In the genomic region with DNA sequence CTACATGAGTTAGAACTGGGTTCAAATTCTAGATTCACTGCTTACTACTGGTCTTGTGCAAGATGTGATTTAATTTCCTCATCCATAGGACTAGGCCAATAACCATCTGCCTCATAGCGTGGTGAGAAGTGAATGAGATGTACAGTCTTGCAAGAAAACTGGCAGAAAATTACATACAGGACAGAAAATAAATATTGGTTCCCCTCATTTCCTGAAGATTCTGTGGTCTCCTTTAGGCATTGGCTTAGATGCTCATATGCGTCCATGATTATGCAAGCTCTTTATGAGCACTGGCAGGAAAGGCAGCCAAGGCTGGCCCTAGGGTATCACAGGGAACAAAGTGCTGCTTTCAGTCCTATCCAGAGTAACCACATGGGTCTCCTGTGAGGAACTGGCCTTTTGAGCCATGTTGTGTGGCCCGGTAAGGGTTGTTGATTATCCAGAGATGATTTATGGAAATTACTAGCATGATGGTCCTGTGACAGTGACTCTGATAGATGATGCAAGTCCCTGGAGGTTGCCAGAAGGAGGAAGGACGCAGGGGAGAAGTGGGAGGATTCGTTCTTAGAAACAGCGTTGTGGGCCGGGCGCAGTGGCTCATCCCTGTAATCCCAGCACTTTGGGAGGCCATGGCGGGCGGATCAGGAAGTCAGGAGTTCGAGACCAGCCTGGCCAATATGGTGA, we compare ENCODE assay signal across 1 cellular context.
TF ChIP-seq lines count a peak whose summit lies in the region.

No MANE protein-coding gene starts in this region.

TF ChIP-seq in K562, 482 proteins besides CTCF, POLR2A, EP300 and RAD21 (continued from another document and continues in another):
- TF ChIP-seq ETS2 (tag; IDR thresholded peaks at IDR 0.05; ENCODE audit: borderline replicate concordance, poor library complexity, severe bottlenecking) (no peak), NR3C1 (CRISPR knock-in tag; IDR thresholded peaks at IDR 0.05) (no peak), HIVEP1 (CRISPR knock-in tag; IDR thresholded peaks at IDR 0.05) (no peak), ZNF551 (CRISPR knock-in tag; IDR thresholded peaks at IDR 0.05) (no peak), ASH1L (IDR thresholded peaks at IDR 0.05; ENCODE audit: borderline replicate concordance, low read depth, partially characterized antibody) (no peak), GABPA (tag; conservative IDR thresholded peaks at IDR 0.05; ENCODE audit: low read depth) (0 out of 2 replicates have a peak, but pooled peaks have one; percentile 30), OTX1 (CRISPR knock-in tag; IDR thresholded peaks at IDR 0.05) (no peak), RFX7 (CRISPR knock-in tag; IDR thresholded peaks at IDR 0.05) (no peak), BRD4 (IDR thresholded peaks at IDR 0.05) (no peak), ZNF785 (CRISPR knock-in tag; IDR thresholded peaks at IDR 0.05) (no peak), CBX3 (IDR thresholded peaks at IDR 0.05; ENCODE audit: borderline replicate concordance in 1 of 2, low read length in 2 of 2) (no peak), ZNF445 (CRISPR knock-in tag; IDR thresholded peaks at IDR 0.05; ENCODE audit: low read depth) (no peak), HSF4 (CRISPR knock-in tag; IDR thresholded peaks at IDR 0.05; ENCODE audit: borderline replicate concordance) (no peak), CREB1 (IDR thresholded peaks at IDR 0.05) (no peak), CREB1 (CRISPR knock-in tag; IDR thresholded peaks at IDR 0.05) (no peak), ARID4B (CRISPR knock-in tag; IDR thresholded peaks at IDR 0.05) (no peak), FOXP1 (CRISPR knock-in tag; IDR thresholded peaks at IDR 0.05) (no peak), ESRRA (IDR thresholded peaks at IDR 0.05; ENCODE audit: borderline replicate concordance, low read depth) (peak; percentile 82), ZNF24 (IDR thresholded peaks at IDR 0.05) (no peak; the same call in 1 of the 2 replicates), RFX5 (IDR thresholded peaks at IDR 0.05; ENCODE audit: low read depth, low read length) (no peak), RNF2 (IDR thresholded peaks at IDR 0.05) (no peak), PCBP2 (IDR thresholded peaks at IDR 0.05; ENCODE audit: low read depth, low read length, poor library complexity, severe bottlenecking) (no peak), KDM1A (IDR thresholded peaks at IDR 0.05) (0 out of 4 replicates have a peak, but pooled peaks of 1 of the 2 experiments have one; percentile 11), COPS2 (conservative IDR thresholded peaks at IDR 0.05) (no peak), CCNT2 (IDR thresholded peaks at IDR 0.05; ENCODE audit: borderline replicate concordance, extremely low read depth, insufficient read length, low read depth, low read length) (no peak), ARID1B (IDR thresholded peaks at IDR 0.05) (peak; percentile 66; the same call in 1 of the 2 replicates), KAT8 (IDR thresholded peaks at IDR 0.05; ENCODE audit: low read depth) (no peak), NRF1 (conservative IDR thresholded peaks at IDR 0.05 in 1 of 2, IDR thresholded peaks at IDR 0.05 in 1 of 2) (no peak), SNRNP70 (optimal IDR thresholded peaks at IDR 0.05; ENCODE audit: low read depth, low read length) (no peak), FOXP4 (CRISPR knock-in tag; IDR thresholded peaks at IDR 0.05; ENCODE audit: borderline replicate concordance) (no peak), TSHZ1 (CRISPR knock-in tag; IDR thresholded peaks at IDR 0.05) (no peak), ZNF184 (CRISPR knock-in tag; IDR thresholded peaks at IDR 0.05) (no peak), THAP12 (CRISPR knock-in tag; IDR thresholded peaks at IDR 0.05) (no peak), ZNF175 (CRISPR knock-in tag; IDR thresholded peaks at IDR 0.05; ENCODE audit: low read depth) (no peak), HNRNPK (IDR thresholded peaks at IDR 0.05; ENCODE audit: low read depth, low read length, poor library complexity, severe bottlenecking) (no peak), ZNF41 (CRISPR knock-in tag; conservative IDR thresholded peaks at IDR 0.05) (no peak), ZNF134 (CRISPR knock-in tag; conservative IDR thresholded peaks at IDR 0.05) (no peak), HEY1 (CRISPR knock-in tag; IDR thresholded peaks at IDR 0.05; ENCODE audit: borderline replicate concordance) (no peak), SIX5 (IDR thresholded peaks at IDR 0.05; ENCODE audit: borderline replicate concordance in 1 of 2, insufficient read depth in 1 of 2, low read depth in 1 of 2, low read length in 2 of 2) (no peak), CBX8 (IDR thresholded peaks at IDR 0.05; ENCODE audit: borderline replicate concordance, extremely low read depth, low read depth, low read length, poor library complexity, severe bottlenecking) (no peak), SNIP1 (IDR thresholded peaks at IDR 0.05; ENCODE audit: low read depth) (no peak), SLC30A9 (CRISPR knock-in tag; IDR thresholded peaks at IDR 0.05) (no peak), MIER1 (IDR thresholded peaks at IDR 0.05; ENCODE audit: low read depth) (no peak)
- TF ChIP-seq, protein P1, sequence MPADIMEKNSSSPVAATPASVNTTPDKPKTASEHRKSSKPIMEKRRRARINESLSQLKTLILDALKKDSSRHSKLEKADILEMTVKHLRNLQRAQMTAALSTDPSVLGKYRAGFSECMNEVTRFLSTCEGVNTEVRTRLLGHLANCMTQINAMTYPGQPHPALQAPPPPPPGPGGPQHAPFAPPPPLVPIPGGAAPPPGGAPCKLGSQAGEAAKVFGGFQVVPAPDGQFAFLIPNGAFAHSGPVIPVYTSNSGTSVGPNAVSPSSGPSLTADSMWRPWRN (IDR thresholded peaks at IDR 0.05; ENCODE audit: low read depth), result no peak
- TF ChIP-seq, protein P2, sequence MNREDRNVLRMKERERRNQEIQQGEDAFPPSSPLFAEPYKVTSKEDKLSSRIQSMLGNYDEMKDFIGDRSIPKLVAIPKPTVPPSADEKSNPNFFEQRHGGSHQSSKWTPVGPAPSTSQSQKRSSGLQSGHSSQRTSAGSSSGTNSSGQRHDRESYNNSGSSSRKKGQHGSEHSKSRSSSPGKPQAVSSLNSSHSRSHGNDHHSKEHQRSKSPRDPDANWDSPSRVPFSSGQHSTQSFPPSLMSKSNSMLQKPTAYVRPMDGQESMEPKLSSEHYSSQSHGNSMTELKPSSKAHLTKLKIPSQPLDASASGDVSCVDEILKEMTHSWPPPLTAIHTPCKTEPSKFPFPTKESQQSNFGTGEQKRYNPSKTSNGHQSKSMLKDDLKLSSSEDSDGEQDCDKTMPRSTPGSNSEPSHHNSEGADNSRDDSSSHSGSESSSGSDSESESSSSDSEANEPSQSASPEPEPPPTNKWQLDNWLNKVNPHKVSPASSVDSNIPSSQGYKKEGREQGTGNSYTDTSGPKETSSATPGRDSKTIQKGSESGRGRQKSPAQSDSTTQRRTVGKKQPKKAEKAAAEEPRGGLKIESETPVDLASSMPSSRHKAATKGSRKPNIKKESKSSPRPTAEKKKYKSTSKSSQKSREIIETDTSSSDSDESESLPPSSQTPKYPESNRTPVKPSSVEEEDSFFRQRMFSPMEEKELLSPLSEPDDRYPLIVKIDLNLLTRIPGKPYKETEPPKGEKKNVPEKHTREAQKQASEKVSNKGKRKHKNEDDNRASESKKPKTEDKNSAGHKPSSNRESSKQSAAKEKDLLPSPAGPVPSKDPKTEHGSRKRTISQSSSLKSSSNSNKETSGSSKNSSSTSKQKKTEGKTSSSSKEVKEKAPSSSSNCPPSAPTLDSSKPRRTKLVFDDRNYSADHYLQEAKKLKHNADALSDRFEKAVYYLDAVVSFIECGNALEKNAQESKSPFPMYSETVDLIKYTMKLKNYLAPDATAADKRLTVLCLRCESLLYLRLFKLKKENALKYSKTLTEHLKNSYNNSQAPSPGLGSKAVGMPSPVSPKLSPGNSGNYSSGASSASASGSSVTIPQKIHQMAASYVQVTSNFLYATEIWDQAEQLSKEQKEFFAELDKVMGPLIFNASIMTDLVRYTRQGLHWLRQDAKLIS (CRISPR knock-in tag; IDR thresholded peaks at IDR 0.05), result no peak
- TF ChIP-seq, protein P3, sequence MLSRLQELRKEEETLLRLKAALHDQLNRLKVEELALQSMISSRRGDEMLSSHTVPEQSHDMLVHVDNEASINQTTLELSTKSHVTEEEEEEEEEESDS (CRISPR knock-in tag; IDR thresholded peaks at IDR 0.05), result no peak
- TF ChIP-seq, protein P4, sequence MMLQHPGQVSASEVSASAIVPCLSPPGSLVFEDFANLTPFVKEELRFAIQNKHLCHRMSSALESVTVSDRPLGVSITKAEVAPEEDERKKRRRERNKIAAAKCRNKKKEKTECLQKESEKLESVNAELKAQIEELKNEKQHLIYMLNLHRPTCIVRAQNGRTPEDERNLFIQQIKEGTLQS (IDR thresholded peaks at IDR 0.05), result peak; percentile 97
- TF ChIP-seq, protein P4 (CRISPR knock-in tag; conservative IDR thresholded peaks at IDR 0.05), result no peak
